25 cellular contexts compared by ENCODE assay signal in the genomic region with DNA sequence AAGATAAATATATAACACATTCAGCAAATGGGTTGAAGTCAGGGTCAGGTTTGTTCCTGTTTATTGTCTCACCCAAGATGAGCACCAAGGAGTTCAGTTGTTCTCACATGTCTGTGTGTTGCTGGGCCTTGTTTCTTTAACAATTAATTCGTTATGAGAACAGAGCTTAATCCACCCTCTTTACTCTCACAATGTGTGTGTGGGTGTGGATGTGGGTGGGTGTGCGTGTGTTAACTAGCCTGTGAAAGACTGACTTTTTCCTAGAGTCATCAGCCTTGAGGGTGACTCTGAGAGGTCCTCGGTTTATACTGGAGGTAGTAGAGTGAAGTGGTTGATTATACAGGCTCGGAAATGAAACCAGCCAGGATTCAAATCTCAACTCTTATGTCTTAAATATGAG.
"Had no signal": no experiment of that assay in that cellular context is flagged by ENCODE, and none has a peak within 500 bp of the region (broad histone marks: within the 10 kb centered on the region; RNA-seq: fewer than 3 reads in every experiment).

No MANE protein-coding gene starts in this region.

- DNase-seq: hypothalamus; immature natural killer cell; left ventricle myocardium inferior; midbrain; mucosa of descending colon; naive thymus-derived CD4-positive, alpha-beta T cell; ovary; right lobe of liver; stimulated activated CD4-positive, alpha-beta T cell treated with anti-CD3 and anti-CD28 coated beads, Interleukin-1b, Interleukin-23, amount 100 ng/mL, for 48 hours; stimulated activated CD4-positive, alpha-beta T cell treated with anti-CD3 and anti-CD28 coated beads, Interleukin-2, amount 100 ng/mL, for 48 hours; stimulated activated CD4-positive, alpha-beta T cell treated with anti-CD3 and anti-CD28 coated beads, Interleukin-4, amount 100 ng/mL, for 4 hours; stimulated activated CD8-positive, alpha-beta memory T cell treated with anti-CD3 and anti-CD28 coated beads, Interleukin-4, amount 100 ng/mL, for 48 hours; stimulated activated naive CD4-positive, alpha-beta T cell treated with Interleukin-2 at 50 U/mL for 16 hours; stimulated activated naive CD8-positive, alpha-beta T cell treated with anti-CD3 and anti-CD28 coated beads, Interleukin-15, amount 100 ng/mL, for 72 hours; substantia nigra; upper lobe of left lung had no signal

- H3K4me1 Mint-ChIP-seq: immature natural killer cell; memory B cell; naive thymus-derived CD4-positive, alpha-beta T cell; stimulated activated memory B cell treated with anti-CD40 and anti-IgM and Interleukin-4, amounts not matched to agents 10 μg/mL and 1 μg/mL and 100 μg/mL, for 72 hours; stimulated activated naive CD8-positive, alpha-beta T cell treated with anti-CD3 and anti-CD28 coated beads, Interleukin-15, amount 100 ng/mL, for 72 hours had no signal

- H3K27me3 ChIP-seq: ovary, right atrium auricular region, right lobe of liver, tibial nerve, upper lobe of left lung, vagina had no signal

- H3K4me1 ChIP-seq: left ventricle myocardium inferior, right atrium auricular region, right lobe of liver, tibial nerve, upper lobe of left lung, vagina had no signal

- H3K36me3 ChIP-seq: left ventricle myocardium inferior, ovary, right atrium auricular region, right lobe of liver, tibial nerve, upper lobe of left lung, vagina had no signal

- H3K9me3 Mint-ChIP-seq: memory B cell; stimulated activated memory B cell treated with anti-CD40 and anti-IgM and Interleukin-4, amounts not matched to agents 10 μg/mL and 1 μg/mL and 100 μg/mL, for 72 hours had no signal

- H3K27ac Mint-ChIP-seq: immature natural killer cell; memory B cell; naive thymus-derived CD4-positive, alpha-beta T cell; natural killer cell treated with Interleukin-12 subunit alpha and Interleukin-12 subunit beta and Interleukin-15 and Interleukin-18, amount 100 ng/mL, for 72 hours; progenitor cell of endocrine pancreas; stimulated activated memory B cell treated with anti-CD40 and anti-IgM and Interleukin-4, amounts not matched to agents 10 μg/mL and 1 μg/mL and 100 μg/mL, for 72 hours; stimulated activated naive CD8-positive, alpha-beta T cell treated with anti-CD3 and anti-CD28 coated beads, Interleukin-15, amount 100 ng/mL, for 72 hours had no signal

- H3K4me3 Mint-ChIP-seq: immature natural killer cell; memory B cell; naive thymus-derived CD4-positive, alpha-beta T cell; natural killer cell treated with Interleukin-12 subunit alpha and Interleukin-12 subunit beta and Interleukin-15 and Interleukin-18, amount 100 ng/mL, for 72 hours; stimulated activated memory B cell treated with anti-CD40 and anti-IgM and Interleukin-4, amounts not matched to agents 10 μg/mL and 1 μg/mL and 100 μg/mL, for 72 hours; stimulated activated naive CD8-positive, alpha-beta T cell treated with anti-CD3 and anti-CD28 coated beads, Interleukin-15, amount 100 ng/mL, for 72 hours had no signal

- H3K27ac ChIP-seq: left ventricle myocardium inferior, ovary, right atrium auricular region, right lobe of liver, tibial nerve, upper lobe of left lung, vagina had no signal

- ATAC-seq: mucosa of descending colon; naive thymus-derived CD4-positive, alpha-beta T cell; natural killer cell treated with Interleukin-12 subunit alpha and Interleukin-12 subunit beta and Interleukin-15 and Interleukin-18, amount 100 ng/mL, for 72 hours; stimulated activated memory B cell treated with anti-CD40 and anti-IgM and Interleukin-4, amounts not matched to agents 10 μg/mL and 1 μg/mL and 100 μg/mL, for 72 hours; stimulated activated naive CD8-positive, alpha-beta T cell treated with anti-CD3 and anti-CD28 coated beads, Interleukin-15, amount 100 ng/mL, for 72 hours had no signal

- H3K9me3 ChIP-seq: left ventricle myocardium inferior, mucosa of descending colon, ovary, right atrium auricular region, right lobe of liver, tibial nerve, upper lobe of left lung, vagina had no signal

- H3K36me3 Mint-ChIP-seq: memory B cell; naive thymus-derived CD4-positive, alpha-beta T cell; natural killer cell treated with Interleukin-12 subunit alpha and Interleukin-12 subunit beta and Interleukin-15 and Interleukin-18, amount 100 ng/mL, for 72 hours; stimulated activated memory B cell treated with anti-CD40 and anti-IgM and Interleukin-4, amounts not matched to agents 10 μg/mL and 1 μg/mL and 100 μg/mL, for 72 hours had no signal

- H3K4me3 ChIP-seq: left ventricle myocardium inferior, lung, mucosa of descending colon, ovary, right atrium auricular region, right lobe of liver, smooth muscle cell, tibial nerve, upper lobe of left lung, vagina had no signal

- H3K27me3 Mint-ChIP-seq: natural killer cell treated with Interleukin-12 subunit alpha and Interleukin-12 subunit beta and Interleukin-15 and Interleukin-18, amount 100 ng/mL, for 72 hours; progenitor cell of endocrine pancreas; stimulated activated naive CD8-positive, alpha-beta T cell treated with anti-CD3 and anti-CD28 coated beads, Interleukin-15, amount 100 ng/mL, for 72 hours had no signal
